Comparison of ENCODE assay signal across 10 cellular contexts in the genomic region with DNA sequence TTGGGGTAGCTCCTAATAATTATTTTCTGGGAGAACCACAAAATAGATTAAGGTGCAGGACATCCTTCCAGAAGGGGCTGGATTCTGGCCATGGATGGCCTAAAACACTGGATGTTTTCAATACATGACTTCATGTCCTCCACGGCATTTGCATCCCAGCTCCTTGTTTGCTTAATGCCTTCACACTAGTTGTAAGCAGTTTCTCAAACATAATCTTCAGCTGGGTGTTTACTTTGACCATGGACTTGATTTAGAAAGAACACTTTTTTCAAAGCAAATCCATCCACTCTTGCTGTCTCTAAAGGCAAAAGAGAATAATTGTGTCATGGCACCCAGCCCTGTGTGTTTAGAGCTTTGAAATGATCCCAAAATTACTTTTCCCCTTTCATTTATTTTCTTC.
"Had no signal": no experiment of that assay in that cellular context is flagged by ENCODE, and none has a peak within 500 bp of the region (broad histone marks: within the 10 kb centered on the region; RNA-seq: fewer than 3 reads in every experiment).

No MANE protein-coding gene starts in this region.

- ATAC-seq: HCT116 had no signal

- H3K4me3 ChIP-seq: GM23248, HAP-1 had no signal

- H3K4me2 ChIP-seq: KMS-11 had no signal

- H3K27ac ChIP-seq: GM23248, HL-60, KMS-11 had no signal

- H3K36me3 ChIP-seq: HAP-1 had no signal

- H3K9me3 ChIP-seq: HAP-1 had no signal

- DNase-seq: GM23248, HFFc6, Karpas-422, KBM-7 had no signal

- H2AFZ ChIP-seq: GM23248 had no signal

- FAIRE-seq: H1, H54 had no signal

- H3K9ac ChIP-seq: GM23248, KMS-11 had no signal
